ENCODE assay signal across 8 cellular contexts in the genomic region with DNA sequence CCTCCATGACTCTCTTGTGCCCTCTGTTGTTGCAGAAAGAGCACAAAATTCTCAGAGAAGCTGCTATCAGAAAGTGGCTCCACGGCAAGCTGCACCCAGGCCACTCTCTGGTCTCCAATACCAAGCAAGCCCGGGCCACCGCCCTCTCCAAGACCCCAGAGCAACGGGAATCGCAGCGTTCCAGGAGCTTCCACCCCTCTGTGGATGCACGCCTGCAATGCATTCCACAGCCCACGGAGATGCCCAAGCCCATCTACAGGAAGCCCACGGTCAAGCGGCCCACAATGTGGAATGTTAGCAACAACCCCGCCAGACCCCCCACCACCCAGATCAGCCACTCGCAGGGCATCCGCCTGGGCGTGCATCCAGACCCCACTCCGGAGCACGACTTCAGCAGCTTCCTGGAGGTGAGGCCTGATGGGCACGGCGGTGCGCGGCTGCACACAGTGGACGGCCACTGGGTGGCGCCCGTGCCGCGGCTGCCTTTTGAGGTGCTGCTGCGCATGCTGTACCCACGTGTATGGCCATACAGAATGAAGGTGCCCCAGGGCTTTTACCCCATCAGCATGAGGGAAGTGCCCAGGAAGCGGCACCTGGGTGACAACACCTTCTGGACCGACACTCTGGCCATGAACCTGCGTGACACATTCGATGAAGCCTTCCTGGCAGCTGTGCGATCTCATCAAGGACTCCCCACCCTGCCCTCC. TPM values are rescaled to one million over a fixed set of nuclear protein-coding genes. Genes with fewer than 3 reads are reported as not detected.
DNase-seq lines count a peak whose midpoint lies in the region; ATAC-seq and TF ChIP-seq lines count a peak whose summit lies in the region.

No MANE protein-coding gene starts in this region.

- H2BK120ac ChIP-seq in mesendoderm (ENCODE audit: low read depth, low read length): no peak overlapping the region

- peaks cover under 1% of the 10 kb centered on the region in 3 donors for H3K27me3 Mint-ChIP-seq in CD14-positive monocyte (ENCODE audit: low read depth in 3 of 3)

- peak overlapping the region; percentile 36 for H3K9ac ChIP-seq in mesendoderm (ENCODE audit: low read length)

- H2BK5ac ChIP-seq in mesendoderm (ENCODE audit: low read length): no peak overlapping the region

- WGBS in mesendoderm (ENCODE audit: extremely low coverage, insufficient coverage, low lambda C conversion rate): no CpG with 5 or more reads among the region's 32 CpGs

- no peak overlapping the region for H4K5ac ChIP-seq in mesendoderm (ENCODE audit: low read length)

- no peak overlapping the region for H4K8ac ChIP-seq in mesendoderm (ENCODE audit: low read depth, low read length)

- H3K27ac ChIP-seq in mesendoderm (ENCODE audit: low read depth, low read length): no peak overlapping the region

- no peak overlapping the region for H3K27ac Mint-ChIP-seq in CD14-positive monocyte

- H3K56ac ChIP-seq in mesendoderm (ENCODE audit: low read length): peak overlapping the region; percentile 50

- no peaks in the 10 kb centered on the region for H3K79me2 ChIP-seq in mesendoderm (ENCODE audit: control insufficient read depth, insufficient read depth, low read length)

- H3K4me3 Mint-ChIP-seq in CD14-positive monocyte: no peak overlapping the region

- H3K27me3 ChIP-seq in mesendoderm (ENCODE audit: insufficient read depth, low read length, poor library complexity): no peaks in the 10 kb centered on the region

- H3K79me1 ChIP-seq in mesendoderm (ENCODE audit: low read length): no peaks in the 10 kb centered on the region

- no peaks in the 10 kb centered on the region for H3K4me1 ChIP-seq in mesendoderm (ENCODE audit: control insufficient read depth, low read depth, low read length)

- no peak overlapping the region for H2AK5ac ChIP-seq in mesendoderm (ENCODE audit: low read length)

- H3K4me2 ChIP-seq in mesendoderm (ENCODE audit: low read length): no peak overlapping the region

- ATAC-seq in GM19438 (IDR thresholded peaks at IDR 0.05; ENCODE audit: low read depth, unreplicated experiment): peak; percentile 95
- ATAC-seq in HG03565 (IDR thresholded peaks at IDR 0.05; ENCODE audit: unreplicated experiment): peak; percentile 96

- peak; percentile 95 for TF ChIP-seq CTCF in CD14-positive monocyte (IDR thresholded peaks at IDR 0.05)

- H3K4ac ChIP-seq in mesendoderm (ENCODE audit: low read depth, low read length): no peak overlapping the region

- peaks cover 0 to 3% (median 0%) of the 10 kb centered on the region in 7 donors for H3K9me3 Mint-ChIP-seq in CD14-positive monocyte

- intact Hi-C loops in CD14-positive monocyte (cut with micrococcal nuclease): no loop called here

- peaks cover 57 to 59% of the 10 kb centered on the region in 2 donors for H3K36me3 Mint-ChIP-seq in CD14-positive monocyte

- peaks cover 20% of the 10 kb centered on the region for H3K4me1 Mint-ChIP-seq in CD14-positive monocyte

- H3K4me3 ChIP-seq in mesendoderm (ENCODE audit: low read length): no peak overlapping the region

- no peaks in the 10 kb centered on the region for H3K36me3 ChIP-seq in mesendoderm (ENCODE audit: control insufficient read depth, insufficient read depth, low read length)

- H3K18ac ChIP-seq in mesendoderm (ENCODE audit: low read length): no peak overlapping the region

- H3K23ac ChIP-seq in mesendoderm (ENCODE audit: low read length): no peak overlapping the region

- DNase-seq in CD14-positive monocyte (ENCODE audit: low spot score) (no peak), cerebellum (ENCODE audit: low spot score) (peak; percentile 62), mesendoderm (peak; percentile 66), NCI-H2107 (lab: John Stamatoyannopoulos, UW) (no peak)
- DNase-seq in activated CD4-positive, alpha-beta T cell treated with anti-CD3 and anti-CD28 coated beads for 1 hour: peak; percentile 70
- DNase-seq in stimulated activated CD8-positive, alpha-beta memory T cell treated with anti-CD3 and anti-CD28 coated beads, Interleukin-4, amount 100 ng/mL, for 48 hours: peak; percentile 89

- no peak overlapping the region for H2BK15ac ChIP-seq in mesendoderm (replicated peaks; ENCODE audit: low read depth)

RNA-seq across cellular contexts. Expression of a gene that starts 6.3 kb away (rescaled TPM):
- not detected for polyA plus RNA-seq in CD14-positive monocyte
- 2.3 TPM for total RNA-seq in cerebellum
- polyA plus RNA-seq in mesendoderm (2013, experiment 1 of 2): 0.72 TPM
- polyA plus RNA-seq in mesendoderm (2013, experiment 2 of 2): 0.53 TPM

RNA-seq across cellular contexts. Expression of a gene that starts 9.9 kb away (rescaled TPM):
- 10 to 100 TPM; 20.1 to 32.2 TPM for polyA plus RNA-seq in CD14-positive monocyte
- total RNA-seq in cerebellum: 20.3 TPM
- polyA plus RNA-seq in mesendoderm (2013, experiment 1 of 2): 28.9 TPM
- polyA plus RNA-seq in mesendoderm (2013, experiment 2 of 2): 31.3 TPM

RNA-seq across cellular contexts. Expression of a gene that starts 49.0 kb away (rescaled TPM):
- polyA plus RNA-seq in CD14-positive monocyte: not detected
- not detected for total RNA-seq in cerebellum
- not detected for polyA plus RNA-seq in mesendoderm (2013, experiment 1 of 2)
- not detected for polyA plus RNA-seq in mesendoderm (2013, experiment 2 of 2)

Comparison
In these comparisons a context has a peak if more than half of its experiments do, and no peak if none do; other contexts are left out.
1. DNase-seq: peak in activated CD4-positive, alpha-beta T cell treated with anti-CD3 and anti-CD28 coated beads for 1 hour (single experiment), cerebellum (single experiment), mesendoderm (single experiment) and stimulated activated CD8-positive, alpha-beta memory T cell treated with anti-CD3 and anti-CD28 coated beads, Interleukin-4, amount 100 ng/mL, for 48 hours (single experiment); none in CD14-positive monocyte (single experiment) and NCI-H2107 (single experiment).